ENCODE assay signal across 8 cellular contexts in the genomic region with DNA sequence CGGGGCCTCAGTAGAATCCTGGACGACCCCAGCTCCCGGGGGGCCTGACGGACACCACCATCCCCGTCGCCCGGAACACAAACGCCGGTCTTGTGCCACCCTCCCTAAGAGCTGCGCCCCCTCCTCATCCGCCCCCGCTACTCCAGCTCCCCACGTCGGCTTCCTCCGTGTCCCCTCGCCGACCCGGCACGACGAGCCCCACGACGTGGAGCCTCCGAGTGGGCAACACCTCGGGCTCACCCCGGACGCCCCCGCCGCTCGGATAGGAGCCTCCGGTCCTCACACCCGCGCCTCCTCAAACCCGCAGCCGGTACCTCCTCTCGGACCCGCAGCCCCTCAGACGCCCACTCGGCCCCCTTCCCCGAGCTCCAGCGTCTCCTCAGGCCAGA. TPM values are rescaled to one million over a fixed set of nuclear protein-coding genes. Genes with fewer than 3 reads are reported as not detected.
DNase-seq lines count a peak whose midpoint lies in the region; ATAC-seq and TF ChIP-seq lines count a peak whose summit lies in the region.

No MANE protein-coding gene starts in this region.

- intact Hi-C loops in ascending aorta (cut with DNase I) = loop anchor here (1.0 to 10.0 kb wide), 4 partner anchors 32 to 1258 kb away; partner anchors contain the start of genes ADPGK, CD276 and HEXA

- TF ChIP-seq EP300 in suprapubic skin (IDR thresholded peaks at IDR 0.05) = no peak

- TF ChIP-seq CTCF in ascending aorta (IDR thresholded peaks at IDR 0.05) = no peak
- no peak for TF ChIP-seq CTCF in suprapubic skin (IDR thresholded peaks at IDR 0.05)

- CTCF ChIA-PET in HEK293T (lab: Yijun Ruan, JAX) = interaction anchor here (0.6 to 1.4 kb wide), 3 partner anchors 66 to 85 kb away, joined by 3 to 4 read pairs (median 3); no protein-coding TSS in a partner anchor

- DNase-seq in ascending aorta (ENCODE audit: low spot score in 2 of 2) (peak in 1 of 2 donors; percentile 69), immature natural killer cell (peak in 1 of 3 donors; percentile 2), suprapubic skin (ENCODE audit: low spot score in 2 of 2) (peak in 1 of 2 donors; percentile 79), HEK293T (ENCODE audit: extremely low spot score) (no peak), NCI-H2107 (lab: John Stamatoyannopoulos, UW) (no peak), GM03348 (ENCODE audit: low spot score) (no peak)

- peak overlapping the region in 4 of 6 donors; percentile 46 to 85 (median 68) for H3K27ac Mint-ChIP-seq in immature natural killer cell

- H3K9me3 Mint-ChIP-seq in immature natural killer cell = no peaks in the 10 kb centered on the region

- POLR2A ChIA-PET in HEK293T (lab: Yijun Ruan, JAX) = interaction anchor here (0.8 to 4.6 kb wide), 15 partner anchors 8 to 176 kb away, joined by 3 to 38 read pairs (median 6); no protein-coding TSS in a partner anchor

- peak overlapping the region; percentile 83 to 89 (median 86) for H3K4me3 Mint-ChIP-seq in immature natural killer cell

- no peaks in the 10 kb centered on the region for H3K36me3 ChIP-seq in HUES6 (ENCODE audit: control insufficient read depth, insufficient read depth, low read length)
- no peaks in the 10 kb centered on the region for H3K36me3 ChIP-seq in ascending aorta
- no peaks in the 10 kb centered on the region for H3K36me3 ChIP-seq in suprapubic skin

- peaks cover 0 to 6% (median 5%) of the 10 kb centered on the region in 3 donors for H3K27me3 Mint-ChIP-seq in immature natural killer cell (ENCODE audit: low read depth in 3 of 3)

- H3K4me1 Mint-ChIP-seq in immature natural killer cell = peaks cover 45 to 61% of the 10 kb centered on the region in 2 donors

- no peaks in the 10 kb centered on the region for H3K9me3 ChIP-seq in HUES6 (ENCODE audit: control insufficient read depth, insufficient read depth, low read depth, low read length)
- no peaks in the 10 kb centered on the region for H3K9me3 ChIP-seq in ascending aorta
- no peaks in the 10 kb centered on the region for H3K9me3 ChIP-seq in suprapubic skin

- 3% methylated on average over 14 of the region's 40 CpGs for WGBS in suprapubic skin

- ATAC-seq in GM21447 (IDR thresholded peaks at IDR 0.05; ENCODE audit: unreplicated experiment) = peak; percentile 4

- no peak for TF ChIP-seq POLR2A in suprapubic skin (IDR thresholded peaks at IDR 0.05)

- peak overlapping the region; percentile 41; the same call in 1 of the 2 replicates for H3K27ac ChIP-seq in HUES6 (ENCODE audit: low read depth, low read length)
- H3K27ac ChIP-seq in ascending aorta = peak overlapping the region; percentile 95 to 98
- peak overlapping the region; percentile 99 for H3K27ac ChIP-seq in suprapubic skin

- peaks cover 41% of the 10 kb centered on the region for H3K4me1 ChIP-seq in HUES6 (ENCODE audit: control insufficient read depth, insufficient read depth, low read length)
- peaks cover 0 to 24% of the 10 kb centered on the region in 2 donors for H3K4me1 ChIP-seq in ascending aorta
- H3K4me1 ChIP-seq in suprapubic skin = peaks cover 69% of the 10 kb centered on the region

- H3K9ac ChIP-seq in HUES6 (ENCODE audit: low read length) = peak overlapping the region; percentile 85

- H3K4me3 ChIP-seq in HUES6 (ENCODE audit: low read depth, low read length) (peak overlapping the region; percentile 87), ascending aorta (peak overlapping the region; percentile 85 to 98), suprapubic skin (peak overlapping the region; percentile 100)

- no peaks in the 10 kb centered on the region; the same call in 1 of the 2 replicates for H3K27me3 ChIP-seq in HUES6 (ENCODE audit: control insufficient read depth, insufficient read depth, low read length)
- no peaks in the 10 kb centered on the region for H3K27me3 ChIP-seq in ascending aorta
- H3K27me3 ChIP-seq in suprapubic skin = no peaks in the 10 kb centered on the region

- no peaks in the 10 kb centered on the region for H3K36me3 Mint-ChIP-seq in immature natural killer cell

TF ChIP-seq in HEK293T, 16 proteins besides CTCF, POLR2A, EP300 and RAD21:
- no peak for TF ChIP-seq CTBP1 (IDR thresholded peaks at IDR 0.05; ENCODE audit: borderline replicate concordance)
- no peak for TF ChIP-seq LEF1 (IDR thresholded peaks at IDR 0.05; ENCODE audit: borderline replicate concordance)
- TF ChIP-seq FOXA1 (IDR thresholded peaks at IDR 0.05) = no peak
- no peak for TF ChIP-seq ZNF384 (IDR thresholded peaks at IDR 0.05)
- TF ChIP-seq PKNOX1 (IDR thresholded peaks at IDR 0.05) = no peak
- TF ChIP-seq NFRKB (IDR thresholded peaks at IDR 0.05) = no peak
- no peak for TF ChIP-seq FOXK2 (IDR thresholded peaks at IDR 0.05)
- no peak for TF ChIP-seq SP1 (IDR thresholded peaks at IDR 0.05)
- no peak for TF ChIP-seq HDGF (IDR thresholded peaks at IDR 0.05; ENCODE audit: borderline replicate concordance)
- no peak for TF ChIP-seq SUZ12 (IDR thresholded peaks at IDR 0.05)
- no peak for TF ChIP-seq TARDBP (IDR thresholded peaks at IDR 0.05)

RNA-seq across cellular contexts. Expression of gene NPTN, which starts 0.5 kb away (rescaled TPM):
- 147 TPM for total RNA-seq in ascending aorta
- polyA plus RNA-seq in immature natural killer cell = 10 to 100 TPM; 30.3 to 58.7 (median 41.6) TPM
- 100 to 1,000 TPM; 132 to 171 (median 147) TPM for total RNA-seq in suprapubic skin

RNA-seq across cellular contexts. Expression of gene CD276, which starts 51.5 kb away (rescaled TPM):
- 84.3 TPM for total RNA-seq in ascending aorta
- polyA plus RNA-seq in immature natural killer cell = not detected
- total RNA-seq in suprapubic skin = 100 to 1,000 TPM in 1 of 4 donors, 10 to 100 TPM in 3; 64.2 to 100 (median 74.2) TPM

Comparison
In these comparisons a context has a peak if more than half of its experiments do, and no peak if none do; other contexts are left out.
1. H3K27ac ChIP-seq: peak in every context shown above with its lines; median percentile 99 in suprapubic skin; 96 in ascending aorta; 41 in HUES6.